ENCODE assay signal across 22 cellular contexts in genomic region chr1:67846538-67846937, GRCh38. TPM values are rescaled to one million over a fixed set of nuclear protein-coding genes. Genes with fewer than 3 reads are reported as not detected.
DNase-seq lines count a peak whose midpoint lies in the region; ATAC-seq, FAIRE-seq and TF ChIP-seq lines count a peak whose summit lies in the region.
"Had no signal": no experiment of that assay in that cellular context is flagged by ENCODE, and none has a peak within 500 bp of the region (broad histone marks: within the 10 kb centered on the region; RNA-seq: fewer than 3 reads in every experiment).

No MANE protein-coding gene starts in this region.

- no peak overlapping the region for H3K4me3 ChIP-seq in mammary epithelial cell (replicated peaks in 1 of 3; ENCODE audit: insufficient read depth in 1 of 3, low read depth in 2 of 3, low read length in 3 of 3)
- H3K4me3 ChIP-seq in breast epithelium: no peak overlapping the region
- no peak overlapping the region for H3K4me3 ChIP-seq in RWPE2 (ENCODE audit: severe bottlenecking)
- H3K4me3 ChIP-seq in epithelial cell of esophagus (ENCODE audit: low read length): no peak overlapping the region
- no peak overlapping the region for H3K4me3 ChIP-seq in keratinocyte (ENCODE audit: control insufficient read depth in 2 of 3, extremely low read depth in 1 of 3, insufficient read depth in 2 of 3, low read depth in 1 of 3, low read length in 3 of 3)
- H3K4me3 ChIP-seq: A549, HAP-1 had no signal

- TF ChIP-seq CTCF in mammary epithelial cell (conservative IDR thresholded peaks at IDR 0.05 in 1 of 2, IDR thresholded peaks at IDR 0.05 in 1 of 2; ENCODE audit: extremely low read depth in 1 of 2, insufficient read depth in 1 of 2, low read depth in 1 of 2, low read length in 2 of 2): no peak
- TF ChIP-seq CTCF in breast epithelium (IDR thresholded peaks at IDR 0.05): no peak
- no peak for TF ChIP-seq CTCF in RWPE2 (IDR thresholded peaks at IDR 0.05; ENCODE audit: poor library complexity, severe bottlenecking)
- TF ChIP-seq CTCF in epithelial cell of esophagus (IDR thresholded peaks at IDR 0.05; ENCODE audit: insufficient read depth, low read depth, low read length, missing control alignments): no peak
- TF ChIP-seq CTCF in keratinocyte (optimal IDR thresholded peaks at IDR 0.05 in 1 of 3, IDR thresholded peaks at IDR 0.05 in 1 of 3, conservative IDR thresholded peaks at IDR 0.05 in 1 of 3; ENCODE audit: extremely low read depth in 1 of 3, insufficient read depth in 2 of 3, low read length in 3 of 3): no peak

- H3K36me3 ChIP-seq in mammary epithelial cell (ENCODE audit: insufficient read depth, low read length): no peaks in the 10 kb centered on the region
- no peaks in the 10 kb centered on the region for H3K36me3 ChIP-seq in breast epithelium
- H3K36me3 ChIP-seq in RWPE2 (ENCODE audit: low read depth): no peaks in the 10 kb centered on the region
- H3K36me3 ChIP-seq in keratinocyte (ENCODE audit: control insufficient read depth in 2 of 2, extremely low read depth in 1 of 2, insufficient read depth in 2 of 2, low read length in 2 of 2): no peaks in the 10 kb centered on the region
- H3K36me3 ChIP-seq: HAP-1 had no signal

- H3K9me3 ChIP-seq in mammary epithelial cell (replicated peaks; ENCODE audit: insufficient read depth, low read length) (no peaks in the 10 kb centered on the region), breast epithelium (no peaks in the 10 kb centered on the region), RWPE2 (ENCODE audit: severe bottlenecking) (no peaks in the 10 kb centered on the region), keratinocyte (ENCODE audit: control insufficient read depth, low read depth, low read length) (no peaks in the 10 kb centered on the region)
- H3K9me3 ChIP-seq: A549, Caco-2, HAP-1 had no signal

- dilution Hi-C loops in mammary epithelial cell (cut with HindIII; ENCODE audit: low sequenced_read_pairs): no loop called here
- dilution Hi-C loops in keratinocyte (cut with MboI; ENCODE audit: extremely low pct_ligation_motif_present, low sequenced_read_pairs): no loop called here

- CTCF ChIA-PET in mammary epithelial cell (lab: Charles Lee; ENCODE audit: low non-redundant PET): interaction anchor here (0.5 to 0.6 kb wide), 2 partner anchors 205 to 346 kb away, joined by 3 to 9 read pairs; no protein-coding TSS in a partner anchor

- peak overlapping the region; percentile 58 for H3K27ac ChIP-seq in mammary epithelial cell (ENCODE audit: insufficient read depth, low read depth, low read length)
- H3K27ac ChIP-seq in breast epithelium: no peak overlapping the region
- no peak overlapping the region for H3K27ac ChIP-seq in RWPE2 (ENCODE audit: poor library complexity, severe bottlenecking)
- H3K27ac ChIP-seq in keratinocyte (ENCODE audit: control insufficient read depth, insufficient read depth, low read length): peak overlapping the region; percentile 54
- H3K27ac ChIP-seq: 22Rv1, C4-2B had no signal

- 0% methylated on average over 1 of the region's 1 CpG for WGBS in mammary epithelial cell (ENCODE audit: low coverage, missing lambda C conversion rate)

- peak; percentile 99 for FAIRE-seq in keratinocyte (lab: Jason Lieb, UNC)
- FAIRE-seq: A549, D721Med, GM12892, GM18507, H1 had no signal

- H3K9me1 ChIP-seq in keratinocyte (ENCODE audit: control insufficient read depth, extremely low read depth, insufficient read depth, low read length): no peaks in the 10 kb centered on the region

- H3K27me3 ChIP-seq in mammary epithelial cell (ENCODE audit: insufficient read depth, low read length) (no peaks in the 10 kb centered on the region), breast epithelium (no peaks in the 10 kb centered on the region), RWPE2 (ENCODE audit: insufficient read depth, poor library complexity, severe bottlenecking) (no peaks in the 10 kb centered on the region), keratinocyte (ENCODE audit: control insufficient read depth, extremely low read depth, insufficient read depth, low read length) (no peaks in the 10 kb centered on the region)

- peak overlapping the region; percentile 38 for H3K4me2 ChIP-seq in mammary epithelial cell (ENCODE audit: insufficient read depth, low read depth, low read length)
- peak overlapping the region; percentile 55 for H3K4me2 ChIP-seq in keratinocyte (ENCODE audit: control insufficient read depth, extremely low read depth, insufficient read depth, low read depth, low read length)
- H3K4me2 ChIP-seq: A549 had no signal

- H2AFZ ChIP-seq in mammary epithelial cell (ENCODE audit: low read depth, low read length) (no peak overlapping the region), keratinocyte (ENCODE audit: control insufficient read depth, low read length) (no peak overlapping the region)

- intact Hi-C loops in mammary epithelial cell (cut with micrococcal nuclease) (loop anchor here (1.0 kb wide), 2 partner anchors 9 to 13 kb away; partner anchors contain the start of gene GNG12), breast epithelium (cut with DNase I; ENCODE audit: low total_unique reads) (no loop called here)

- no peaks in the 10 kb centered on the region for H3K79me2 ChIP-seq in mammary epithelial cell (ENCODE audit: insufficient read depth, low read length)
- H3K79me2 ChIP-seq in keratinocyte (ENCODE audit: control insufficient read depth, insufficient read depth, low read length): no peaks in the 10 kb centered on the region

- peak; percentile 94 for DNase-seq in mammary epithelial cell
- no peak for DNase-seq in breast epithelium (ENCODE audit: low spot score in 2 of 2)
- no peak for DNase-seq in RWPE2 (ENCODE audit: low spot score)
- DNase-seq in epithelial cell of esophagus (ENCODE audit: low read depth): peak; percentile 96
- DNase-seq in keratinocyte (ENCODE audit: low read depth, low spot score): peak; percentile 88
- DNase-seq in NCI-H128 (lab: John Stamatoyannopoulos, UW; ENCODE audit: unreplicated experiment): no peak
- DNase-seq: AML-193; Caco-2; CD4-positive, alpha-beta T cell; DMS79; GDM1; IMR-90 had no signal

- H4K20me1 ChIP-seq in mammary epithelial cell (ENCODE audit: insufficient read depth, low read length) (no peaks in the 10 kb centered on the region), keratinocyte (ENCODE audit: control insufficient read depth, extremely low read depth, insufficient read depth, low read length) (no peaks in the 10 kb centered on the region)

- no peak for TF ChIP-seq POLR2A in breast epithelium (IDR thresholded peaks at IDR 0.05)

- no TSS peak for BruUV-seq in mammary epithelial cell (replicated peaks; lab: Mats Ljungman, UMichigan)

- H3K4me1 ChIP-seq in mammary epithelial cell (ENCODE audit: insufficient read depth, low read length): peaks cover 38% of the 10 kb centered on the region
- no peaks in the 10 kb centered on the region for H3K4me1 ChIP-seq in breast epithelium
- H3K4me1 ChIP-seq in RWPE2 (ENCODE audit: insufficient read depth, poor library complexity, severe bottlenecking): peaks cover 23% of the 10 kb centered on the region
- peaks cover 36% of the 10 kb centered on the region for H3K4me1 ChIP-seq in keratinocyte (ENCODE audit: control insufficient read depth, extremely low read depth, insufficient read depth, low read length)
- H3K4me1 ChIP-seq: Caco-2 had no signal

- H3K9ac ChIP-seq in mammary epithelial cell (ENCODE audit: insufficient read depth, low read length) (no peak overlapping the region), keratinocyte (ENCODE audit: control insufficient read depth, extremely low read depth, insufficient read depth, low read length) (no peak overlapping the region)

- in situ Hi-C loops in mammary epithelial cell (cut with MboI; ENCODE audit: low sequenced_read_pairs in 2 of 2): loop anchor here in 1 of 2 donors (25.0 kb wide), 1 partner anchor 309 kb away; no protein-coding TSS in a partner anchor

- ATAC-seq in RWPE2 (ENCODE audit: low read depth) (peak; percentile 71), GM21381 (IDR thresholded peaks at IDR 0.05; ENCODE audit: unreplicated experiment) (no peak), GM18861 (IDR thresholded peaks at IDR 0.05; ENCODE audit: unreplicated experiment) (no peak)
- ATAC-seq: A549 had no signal

RNA-seq across cellular contexts. Expression of gene GNG12, which starts 13.3 kb away (rescaled TPM):
- total RNA-seq in mammary epithelial cell (100 to 1,000 TPM; 130 to 183 TPM), breast epithelium (100 to 1,000 TPM in 1 of 3 donors, 10 to 100 TPM in 2; 82.1 to 100 (median 87.5) TPM)
- polyA plus RNA-seq in mammary epithelial cell (83.7 TPM), keratinocyte (147 to 208 TPM (median 148 TPM) in 3 replicates)
- polyA minus RNA-seq in mammary epithelial cell (154 TPM), keratinocyte (107 to 201 TPM (median 132 TPM) in 3 replicates)
- polyA plus RNA-seq in keratinocyte (2011; ENCODE audit: low read depth): 16.4 TPM
- polyA plus RNA-seq in keratinocyte (2011; cell fraction: cytosol; rRNA removed): 140 and 266 TPM in 2 replicates
- 81.5 and 104 TPM in 2 replicates for polyA plus RNA-seq in keratinocyte (2011; cell fraction: nucleus; rRNA removed)
- 54.5 and 130 TPM in 2 replicates for polyA plus RNA-seq in keratinocyte (2012; ENCODE audit: low replicate concordance)
- polyA minus RNA-seq in keratinocyte (2011; cell fraction: cytosol; rRNA and poly(A)+ RNA removed): 149 TPM
- polyA minus RNA-seq in keratinocyte (2011; cell fraction: nucleus; rRNA and poly(A)+ RNA removed): 61.2 and 122 TPM in 2 replicates
- total RNA-seq: CD4-positive, alpha-beta T cell had no signal

Comparison
In these comparisons a context has a peak if more than half of its experiments do, and no peak if none do; other contexts are left out.
1. DNase-seq: peak in mammary epithelial cell (single experiment), epithelial cell of esophagus (single experiment) and keratinocyte (single experiment); none in breast epithelium (0 of 2), RWPE2 (single experiment) and NCI-H128 (single experiment).
2. H3K27ac ChIP-seq: peak in mammary epithelial cell (single experiment) and keratinocyte (single experiment); none in breast epithelium (0 of 2) and RWPE2 (single experiment).